ENCODE assay signal across 3 cellular contexts in the genomic region with DNA sequence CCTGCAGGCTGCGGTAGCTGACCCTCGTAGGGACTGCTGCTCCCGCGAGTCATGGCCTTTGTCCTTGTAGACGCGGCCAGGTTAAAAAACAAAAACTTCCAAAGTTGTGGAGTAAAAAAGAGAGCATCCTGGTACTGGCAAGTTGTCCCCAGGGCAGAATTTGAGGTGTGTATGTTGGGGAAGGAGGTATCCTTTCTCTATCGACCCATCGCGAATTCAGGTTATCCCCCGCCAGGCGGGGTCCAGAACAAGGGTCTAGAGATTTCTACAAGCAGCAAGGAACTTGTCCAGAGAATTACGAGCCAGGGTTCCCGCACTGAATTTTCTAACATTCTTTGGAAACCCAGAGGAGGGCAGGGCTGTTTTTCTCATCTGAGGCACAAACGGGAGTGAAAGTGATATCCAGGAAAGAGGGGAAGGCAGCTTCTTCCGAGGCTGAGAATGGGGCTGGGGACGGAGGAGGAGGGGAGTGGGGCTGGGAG.
TF ChIP-seq lines count a peak whose summit lies in the region.

No MANE protein-coding gene starts in this region.

TF ChIP-seq in A549, 52 proteins besides CTCF, POLR2A, EP300 and RAD21:
- no peak for TF ChIP-seq CHD4 (IDR thresholded peaks at IDR 0.05; ENCODE audit: borderline replicate concordance)
- TF ChIP-seq, protein P1, sequence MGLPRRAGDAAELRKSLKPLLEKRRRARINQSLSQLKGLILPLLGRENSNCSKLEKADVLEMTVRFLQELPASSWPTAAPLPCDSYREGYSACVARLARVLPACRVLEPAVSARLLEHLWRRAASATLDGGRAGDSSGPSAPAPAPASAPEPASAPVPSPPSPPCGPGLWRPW (IDR thresholded peaks at IDR 0.05) = no peak
- TF ChIP-seq CBX2 (IDR thresholded peaks at IDR 0.05; ENCODE audit: borderline replicate concordance, low read depth) = no peak
- TF ChIP-seq RFX5 (IDR thresholded peaks at IDR 0.05) = no peak
- no peak for TF ChIP-seq MYC (IDR thresholded peaks at IDR 0.05; ENCODE audit: borderline replicate concordance, low read length)
- TF ChIP-seq ZFP36 (IDR thresholded peaks at IDR 0.05; ENCODE audit: borderline replicate concordance, partially characterized antibody) = no peak
- no peak for TF ChIP-seq NFE2L2 (conservative IDR thresholded peaks at IDR 0.05; ENCODE audit: low read length)
- no peak for TF ChIP-seq HDAC2 (IDR thresholded peaks at IDR 0.05)
- TF ChIP-seq CHD2 (IDR thresholded peaks at IDR 0.05; ENCODE audit: low read length, partially characterized antibody) = no peak

TF ChIP-seq in IMR-90, 13 proteins besides CTCF, POLR2A, EP300 and RAD21:
- TF ChIP-seq SMC3 (IDR thresholded peaks at IDR 0.05; ENCODE audit: low read depth, low read length) = no peak

TF ChIP-seq in endothelial cell of umbilical vein, 7 proteins besides CTCF, POLR2A, EP300 and RAD21:
- TF ChIP-seq FOS (IDR thresholded peaks at IDR 0.05; ENCODE audit: borderline replicate concordance, insufficient read depth, low read length) (no peak), MYC (IDR thresholded peaks at IDR 0.05; ENCODE audit: low read depth, low read length) (no peak), EZH2 (IDR thresholded peaks at IDR 0.05; ENCODE audit: borderline replicate concordance, low read depth, low read length, severe bottlenecking) (peak; percentile 3)
TF ChIP-seq in endothelial cell of umbilical vein: peak in this region for 1.
